Comparison of ENCODE assay signal across 13 cellular contexts in the genomic region with DNA sequence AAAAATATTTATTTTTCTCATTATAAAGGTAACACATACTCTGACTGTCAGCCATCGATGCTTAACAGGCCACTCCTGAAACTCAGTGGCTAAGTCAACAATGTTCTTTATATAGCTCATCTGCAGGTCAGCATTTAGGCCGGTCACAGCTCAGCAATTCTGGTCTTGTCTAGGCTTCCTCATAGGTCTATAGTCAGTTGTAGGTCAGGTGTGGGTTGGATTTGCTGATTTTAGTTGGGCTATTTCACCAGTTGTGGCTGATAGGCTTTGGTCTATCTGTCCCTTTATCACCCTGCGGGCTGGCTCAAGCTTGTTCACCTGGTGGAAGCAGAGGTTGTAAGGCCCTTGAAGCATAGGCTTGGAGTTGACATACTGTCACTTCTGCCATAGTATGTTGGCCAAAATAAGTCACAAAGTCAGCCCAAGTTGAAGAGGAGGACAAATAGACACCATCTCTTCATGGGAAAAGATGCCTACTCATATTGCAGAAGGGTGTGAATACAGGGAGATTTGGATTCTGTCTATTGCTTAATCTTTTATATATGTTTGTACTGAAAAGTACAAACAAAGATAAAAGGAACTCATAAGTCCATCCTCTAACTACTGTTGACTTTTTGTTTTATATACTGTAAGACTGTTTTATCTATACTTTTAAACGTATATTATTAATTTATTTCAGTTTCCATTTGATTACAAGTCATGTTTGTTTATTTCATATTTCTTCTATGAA.
A peak's percentile ranks its signal among the peaks of the same experiment; 100 is the strongest.
DNase-seq lines count a peak whose midpoint lies in the region; ATAC-seq, FAIRE-seq and TF ChIP-seq lines count a peak whose summit lies in the region.
"Had no signal": no experiment of that assay in that cellular context is flagged by ENCODE, and none has a peak within 500 bp of the region (broad histone marks: within the 10 kb centered on the region; RNA-seq: fewer than 3 reads in every experiment).

No MANE protein-coding gene starts in this region.

- POLR2A ChIA-PET in MCF 10A (lab: Yijun Ruan, JAX), result interaction anchor here (0.6 to 1.9 kb wide), 4 partner anchors 16 to 76 kb away, joined by 3 to 6 read pairs (median 4); no protein-coding TSS in a partner anchor

- H3K27me3 ChIP-seq in breast epithelium (no peaks in the 10 kb centered on the region), astrocyte (ENCODE audit: insufficient read depth, low read length) (no peaks in the 10 kb centered on the region), thyroid gland (no peaks in the 10 kb centered on the region)
- H3K27me3 ChIP-seq: heart right ventricle had no signal

- H3K9me3 ChIP-seq in breast epithelium, result peaks cover 0 to 4% of the 10 kb centered on the region in 2 donors
- H3K9me3 ChIP-seq in astrocyte (ENCODE audit: insufficient read depth, low read depth, low read length), result no peaks in the 10 kb centered on the region
- H3K9me3 ChIP-seq in thyroid gland, result no peaks in the 10 kb centered on the region
- H3K9me3 ChIP-seq: lower lobe of right lung had no signal

- H2AFZ ChIP-seq in astrocyte (ENCODE audit: low read depth, low read length), result no peak overlapping the region

- H4K20me1 ChIP-seq in astrocyte (ENCODE audit: insufficient read depth, low read length), result no peaks in the 10 kb centered on the region

- H3K4me1 ChIP-seq in breast epithelium (no peaks in the 10 kb centered on the region), astrocyte (ENCODE audit: insufficient read depth, low read length) (peaks cover 14% of the 10 kb centered on the region), thyroid gland (peaks cover 3 to 6% of the 10 kb centered on the region in 2 donors)
- H3K4me1 ChIP-seq: heart right ventricle, lower lobe of right lung had no signal

- no peaks in the 10 kb centered on the region for H3K27me3 Mint-ChIP-seq in MCF 10A (ENCODE audit: insufficient read depth, unreplicated experiment)
- H3K27me3 Mint-ChIP-seq in astrocyte (ENCODE audit: low read depth, unreplicated experiment), result no peaks in the 10 kb centered on the region
- no peaks in the 10 kb centered on the region for H3K27me3 Mint-ChIP-seq in immature natural killer cell (ENCODE audit: low read depth in 3 of 3)
- H3K27me3 Mint-ChIP-seq in activated T-cell treated with anti-CD3 and anti-CD28 coated beads, Interleukin-2, amount 50 U/mL, for 72 hours (ENCODE audit: low read depth), result no peaks in the 10 kb centered on the region
- H3K27me3 Mint-ChIP-seq: T-cell had no signal

- H3K27ac ChIP-seq in breast epithelium (no peak overlapping the region), astrocyte (ENCODE audit: low read depth, low read length) (peak overlapping the region; percentile 68), thyroid gland (no peak overlapping the region)
- H3K27ac ChIP-seq: heart right ventricle, lower lobe of right lung had no signal

- H3K9me3 Mint-ChIP-seq in MCF 10A (ENCODE audit: unreplicated experiment), result no peaks in the 10 kb centered on the region
- no peaks in the 10 kb centered on the region for H3K9me3 Mint-ChIP-seq in astrocyte (ENCODE audit: unreplicated experiment)
- peaks cover 0 to 11% (median 7%) of the 10 kb centered on the region in 6 donors for H3K9me3 Mint-ChIP-seq in immature natural killer cell
- H3K9me3 Mint-ChIP-seq in activated T-cell treated with anti-CD3 and anti-CD28 coated beads, Interleukin-2, amount 50 U/mL, for 72 hours, result peaks cover 0 to 2% of the 10 kb centered on the region in 2 donors

- CTCF ChIA-PET in MCF 10A (lab: Yijun Ruan, JAX), result interaction anchor here (0.5 to 1.2 kb wide), 2 partner anchors 33 to 183 kb away, joined by 3 read pairs; no protein-coding TSS in a partner anchor

- TF ChIP-seq CTCF in MCF 10A (IDR thresholded peaks at IDR 0.05; ENCODE audit: unreplicated experiment), result no peak
- TF ChIP-seq CTCF in breast epithelium (IDR thresholded peaks at IDR 0.05), result no peak
- no peak for TF ChIP-seq CTCF in astrocyte (IDR thresholded peaks at IDR 0.05; ENCODE audit: insufficient read depth, low read depth, low read length)
- no peak for TF ChIP-seq CTCF in thyroid gland (IDR thresholded peaks at IDR 0.05)

- no peak overlapping the region for H3K9ac ChIP-seq in astrocyte (ENCODE audit: low read length)

- H3K36me3 ChIP-seq in breast epithelium (no peaks in the 10 kb centered on the region), astrocyte (ENCODE audit: insufficient read depth, low read length) (no peaks in the 10 kb centered on the region), thyroid gland (no peaks in the 10 kb centered on the region)
- H3K36me3 ChIP-seq: heart right ventricle, lower lobe of right lung had no signal

- intact Hi-C loops in MCF 10A (cut with micrococcal nuclease), result loop anchor here (2.0 kb wide), 1 partner anchor 15 kb away; no protein-coding TSS in a partner anchor
- intact Hi-C loops in breast epithelium (cut with DNase I; ENCODE audit: low total_unique reads), result loop anchor here (10.0 kb wide), 1 partner anchor 1463 kb away; no protein-coding TSS in a partner anchor
- intact Hi-C loops in thyroid gland (cut with DNase I), result no loop called here

- peak; percentile 65 for ATAC-seq in HG02938 (IDR thresholded peaks at IDR 0.05; ENCODE audit: unreplicated experiment)
- ATAC-seq in activated T-cell treated with anti-CD3 and anti-CD28 coated beads, Interleukin-2, amount 50 U/mL, for 72 hours (replicated peaks in 1 of 2), result no peak
- ATAC-seq: heart right ventricle, lower lobe of right lung, T-cell had no signal

- H3K4me3 Mint-ChIP-seq in MCF 10A (ENCODE audit: unreplicated experiment) (no peak overlapping the region), astrocyte (ENCODE audit: unreplicated experiment) (no peak overlapping the region), immature natural killer cell (no peak overlapping the region)
- H3K4me3 Mint-ChIP-seq in activated T-cell treated with anti-CD3 and anti-CD28 coated beads, Interleukin-2, amount 50 U/mL, for 72 hours, result no peak overlapping the region
- H3K4me3 Mint-ChIP-seq: activated T-helper 1 cell treated with anti-CD3 and anti-CD28 coated beads, Interleukin-12 subunit alpha, Interleukin-12 subunit beta, Interleukin-2, Interleukin-4 antibody, amounts not matched to agents 30 ng/mL and 10 ng/mL and 1 ng/mL, durations not matched to agents 14 hours and 24 hours and 36 hours; T-cell had no signal

- no peaks in the 10 kb centered on the region for H3K79me2 ChIP-seq in astrocyte (ENCODE audit: insufficient read depth, low read length)

- TF ChIP-seq POLR2A in breast epithelium (IDR thresholded peaks at IDR 0.05) (no peak), thyroid gland (IDR thresholded peaks at IDR 0.05) (no peak)

- DNase-seq in MCF 10A (ENCODE audit: unreplicated experiment) (peak; percentile 30), breast epithelium (ENCODE audit: low spot score in 2 of 2) (no peak), astrocyte (ENCODE audit: low read depth) (no peak), thyroid gland (peak; percentile 20 to 25), immature natural killer cell (no peak), HCEC 1CT (no peak)
- DNase-seq in activated T-cell treated with anti-CD3 and anti-CD28 coated beads, Interleukin-2, amount 50 U/mL, for 72 hours, result no peak
- DNase-seq: heart right ventricle, lower lobe of right lung, NCI-H1694, T-cell had no signal

- H3K36me3 Mint-ChIP-seq in MCF 10A (ENCODE audit: insufficient read depth, unreplicated experiment) (no peaks in the 10 kb centered on the region), astrocyte (ENCODE audit: low read depth, unreplicated experiment) (peaks cover 2% of the 10 kb centered on the region), immature natural killer cell (peaks cover 15 to 25% (median 23%) of the 10 kb centered on the region in 3 donors)
- peaks cover 6% of the 10 kb centered on the region in 2 donors for H3K36me3 Mint-ChIP-seq in activated T-cell treated with anti-CD3 and anti-CD28 coated beads, Interleukin-2, amount 50 U/mL, for 72 hours (ENCODE audit: insufficient read depth in 2 of 2)

- FAIRE-seq in astrocyte (lab: Jason Lieb, UNC), result no peak

- H3K4me1 Mint-ChIP-seq in MCF 10A (ENCODE audit: insufficient read depth, unreplicated experiment) (peaks cover 7% of the 10 kb centered on the region), astrocyte (ENCODE audit: low read depth, unreplicated experiment) (peaks cover 9% of the 10 kb centered on the region), immature natural killer cell (no peaks in the 10 kb centered on the region)
- H3K4me1 Mint-ChIP-seq in activated T-cell treated with anti-CD3 and anti-CD28 coated beads, Interleukin-2, amount 50 U/mL, for 72 hours (ENCODE audit: low read depth), result no peaks in the 10 kb centered on the region
- H3K4me1 Mint-ChIP-seq: T-cell had no signal

- H3K4me3 ChIP-seq in breast epithelium (no peak overlapping the region), astrocyte (ENCODE audit: insufficient read depth, low read depth, low read length) (no peak overlapping the region), thyroid gland (replicated peaks in 1 of 3) (no peak overlapping the region)
- H3K4me3 ChIP-seq: heart right ventricle, lower lobe of right lung had no signal

- peak overlapping the region; percentile 51 for H3K27ac Mint-ChIP-seq in MCF 10A (ENCODE audit: low read depth, unreplicated experiment)
- no peak overlapping the region for H3K27ac Mint-ChIP-seq in astrocyte (ENCODE audit: unreplicated experiment)
- H3K27ac Mint-ChIP-seq in immature natural killer cell, result no peak overlapping the region
- no peak overlapping the region for H3K27ac Mint-ChIP-seq in activated T-cell treated with anti-CD3 and anti-CD28 coated beads, Interleukin-2, amount 50 U/mL, for 72 hours
- H3K27ac Mint-ChIP-seq: activated T-helper 1 cell treated with anti-CD3 and anti-CD28 coated beads, Interleukin-12 subunit alpha, Interleukin-12 subunit beta, Interleukin-2, Interleukin-4 antibody, amounts not matched to agents 30 ng/mL and 10 ng/mL and 1 ng/mL, durations not matched to agents 14 hours and 24 hours and 36 hours; T-cell had no signal

- 65 to 72% methylated on average over 4 of the region's 4 CpGs for WGBS in thyroid gland, 2 donors

- H3K4me2 ChIP-seq in astrocyte (ENCODE audit: low read length), result peak overlapping the region; percentile 58

- BruUV-seq in MCF 10A (replicated peaks; lab: Mats Ljungman, UMichigan), result no TSS peak

Comparison
In these comparisons a context has a peak if more than half of its experiments do, and no peak if none do; other contexts are left out.
1. DNase-seq: peak in MCF 10A (single experiment) and thyroid gland (2 of 2); none in breast epithelium (0 of 2), astrocyte (single experiment), immature natural killer cell (0 of 3), activated T-cell treated with anti-CD3 and anti-CD28 coated beads, Interleukin-2, amount 50 U/mL, for 72 hours (0 of 2) and HCEC 1CT (single experiment).